ENCODE assay signal across 17 cellular contexts in genomic region chr14:76501156-76501555, GRCh38.
A peak's percentile ranks its signal among the peaks of the same experiment; 100 is the strongest.
DNase-seq lines count a peak whose midpoint lies in the region; ATAC-seq and TF ChIP-seq lines count a peak whose summit lies in the region.
"Had no signal": no experiment of that assay in that cellular context is flagged by ENCODE, and none has a peak within 500 bp of the region (broad histone marks: within the 10 kb centered on the region; RNA-seq: fewer than 3 reads in every experiment).

No MANE protein-coding gene starts in this region.

- H3K4me1 ChIP-seq in endodermal cell (ENCODE audit: control insufficient read depth, insufficient read depth, low read length) (peaks cover 7% of the 10 kb centered on the region), thyroid gland (peaks cover 0 to 15% of the 10 kb centered on the region in 2 donors)

- no peak for TF ChIP-seq POLR2A in thyroid gland (IDR thresholded peaks at IDR 0.05)

- H3K4me1 Mint-ChIP-seq in natural killer cell treated with Interleukin-12 subunit alpha and Interleukin-12 subunit beta and Interleukin-15 and Interleukin-18, amount 100 ng/mL, for 72 hours (ENCODE audit: low read depth in 2 of 2), result no peaks in the 10 kb centered on the region
- H3K4me1 Mint-ChIP-seq in natural killer cell (no peaks in the 10 kb centered on the region), endodermal cell (peaks cover 3% of the 10 kb centered on the region)

- intact Hi-C loops in natural killer cell (cut with micrococcal nuclease), result no loop called here
- intact Hi-C loops in thyroid gland (cut with DNase I), result no loop called here

- peaks cover 8 to 20% of the 10 kb centered on the region in 2 donors for H3K27me3 Mint-ChIP-seq in natural killer cell treated with Interleukin-12 subunit alpha and Interleukin-12 subunit beta and Interleukin-15 and Interleukin-18, amount 100 ng/mL, for 72 hours
- H3K27me3 Mint-ChIP-seq in natural killer cell (ENCODE audit: low read depth in 2 of 2) (peaks cover 0 to 4% of the 10 kb centered on the region in 2 donors), endodermal cell (ENCODE audit: insufficient read depth) (peaks cover 4% of the 10 kb centered on the region)

- no peaks in the 10 kb centered on the region for H3K9me3 Mint-ChIP-seq in natural killer cell treated with Interleukin-12 subunit alpha and Interleukin-12 subunit beta and Interleukin-15 and Interleukin-18, amount 100 ng/mL, for 72 hours
- H3K9me3 Mint-ChIP-seq in natural killer cell (no peaks in the 10 kb centered on the region), endodermal cell (no peaks in the 10 kb centered on the region)
- H3K9me3 Mint-ChIP-seq: CD4-positive, alpha-beta T cell; HFFc6 had no signal

- peak; percentile 13 for DNase-seq in natural killer cell treated with Interleukin-12 subunit alpha and Interleukin-12 subunit beta and Interleukin-15 and Interleukin-18, amount 100 ng/mL, for 72 hours (ENCODE audit: low spot score)
- no peak for DNase-seq in natural killer cell
- peak; percentile 18 for DNase-seq in endodermal cell
- peak; percentile 37 to 44 for DNase-seq in thyroid gland
- DNase-seq in NCI-H2227 (lab: John Stamatoyannopoulos, UW; ENCODE audit: unreplicated experiment), result no peak
- no peak for DNase-seq in DMS 273 (lab: John Stamatoyannopoulos, UW; ENCODE audit: unreplicated experiment)
- DNase-seq in NCI-H2196 treated with DMSO at 0.1 percent for 48 hours (lab: John Stamatoyannopoulos, UW; ENCODE audit: unreplicated experiment), result no peak
- DNase-seq: ACHN; Calu3; CD4-positive, alpha-beta T cell; DND-41; GDM1; HCEC 1CT; HFFc6 had no signal

- no peak overlapping the region for H3K27ac Mint-ChIP-seq in natural killer cell treated with Interleukin-12 subunit alpha and Interleukin-12 subunit beta and Interleukin-15 and Interleukin-18, amount 100 ng/mL, for 72 hours
- H3K27ac Mint-ChIP-seq in natural killer cell, result no peak overlapping the region
- H3K27ac Mint-ChIP-seq in endodermal cell, result no peak overlapping the region
- H3K27ac Mint-ChIP-seq: CD4-positive, alpha-beta T cell; HFFc6 had no signal

- 93 to 95% methylated on average over 2 to 6 of the region's 6 CpGs for WGBS in endodermal cell (ENCODE audit: insufficient coverage in 1 of 2, insufficient read length in 1 of 2), 2 experiments
- 23 to 36% methylated on average over 6 of the region's 6 CpGs for WGBS in thyroid gland, 2 donors

- no peak overlapping the region for H3K9ac ChIP-seq in endodermal cell (ENCODE audit: extremely low read depth, low read length, poor library complexity, severe bottlenecking)
- H3K9ac ChIP-seq: BLaER1 treated with 17β-estradiol and CSF1 and Interleukin-3, amounts not matched to agents 10 nM and 100 nM had no signal

- no peak overlapping the region for H3K4me3 Mint-ChIP-seq in natural killer cell treated with Interleukin-12 subunit alpha and Interleukin-12 subunit beta and Interleukin-15 and Interleukin-18, amount 100 ng/mL, for 72 hours
- no peak overlapping the region for H3K4me3 Mint-ChIP-seq in natural killer cell
- H3K4me3 Mint-ChIP-seq in endodermal cell, result no peak overlapping the region
- H3K4me3 Mint-ChIP-seq: CD4-positive, alpha-beta T cell; HFFc6 had no signal

- H3K27ac ChIP-seq in endodermal cell (ENCODE audit: low read depth, low read length) (no peak overlapping the region), thyroid gland (no peak overlapping the region)
- H3K27ac ChIP-seq: BLaER1 treated with 17β-estradiol and CSF1 and Interleukin-3, amounts not matched to agents 10 nM and 100 nM; HL-60 had no signal

- H3K9me3 ChIP-seq in endodermal cell (ENCODE audit: control insufficient read depth, low read length) (no peaks in the 10 kb centered on the region), thyroid gland (no peaks in the 10 kb centered on the region)
- H3K9me3 ChIP-seq: BLaER1 treated with 17β-estradiol and CSF1 and Interleukin-3, amounts not matched to agents 10 nM and 100 nM had no signal

- H3K27me3 ChIP-seq in endodermal cell (ENCODE audit: control insufficient read depth, insufficient read depth, low read length, poor library complexity, severe bottlenecking), result no peaks in the 10 kb centered on the region
- no peaks in the 10 kb centered on the region for H3K27me3 ChIP-seq in thyroid gland
- H3K27me3 ChIP-seq: BLaER1 treated with 17β-estradiol and CSF1 and Interleukin-3, amounts not matched to agents 10 nM and 100 nM had no signal

- H3K36me3 ChIP-seq in endodermal cell (ENCODE audit: control insufficient read depth, insufficient read depth, low read length) (no peaks in the 10 kb centered on the region), thyroid gland (no peaks in the 10 kb centered on the region)
- H3K36me3 ChIP-seq: BLaER1 treated with 17β-estradiol and CSF1 and Interleukin-3, amounts not matched to agents 10 nM and 100 nM had no signal

- no peaks in the 10 kb centered on the region for H3K36me3 Mint-ChIP-seq in natural killer cell treated with Interleukin-12 subunit alpha and Interleukin-12 subunit beta and Interleukin-15 and Interleukin-18, amount 100 ng/mL, for 72 hours
- H3K36me3 Mint-ChIP-seq in natural killer cell (no peaks in the 10 kb centered on the region), endodermal cell (ENCODE audit: low read depth) (no peaks in the 10 kb centered on the region)

- H3K4me3 ChIP-seq in endodermal cell (ENCODE audit: low read length) (no peak overlapping the region), thyroid gland (replicated peaks in 1 of 3) (no peak overlapping the region)
- H3K4me3 ChIP-seq: BLaER1 treated with 17β-estradiol and CSF1 and Interleukin-3, amounts not matched to agents 10 nM and 100 nM had no signal

- TF ChIP-seq CTCF in natural killer cell (IDR thresholded peaks at IDR 0.05), result no peak
- no peak for TF ChIP-seq CTCF in endodermal cell (conservative IDR thresholded peaks at IDR 0.05)
- TF ChIP-seq CTCF in thyroid gland (IDR thresholded peaks at IDR 0.05), result no peak

- no peak for ATAC-seq in natural killer cell treated with Interleukin-12 subunit alpha and Interleukin-12 subunit beta and Interleukin-15 and Interleukin-18, amount 100 ng/mL, for 72 hours
- ATAC-seq in natural killer cell (no peak), HG02610 (IDR thresholded peaks at IDR 0.05; ENCODE audit: unreplicated experiment) (peak; percentile 44)

Comparison
In these comparisons a context has a peak if more than half of its experiments do, and no peak if none do; other contexts are left out.
1. DNase-seq: peak in natural killer cell treated with Interleukin-12 subunit alpha and Interleukin-12 subunit beta and Interleukin-15 and Interleukin-18, amount 100 ng/mL, for 72 hours (single experiment), endodermal cell (single experiment) and thyroid gland (2 of 2); none in natural killer cell (single experiment), NCI-H2227 (single experiment), DMS 273 (single experiment) and NCI-H2196 treated with DMSO at 0.1 percent for 48 hours (single experiment).